9 cellular contexts compared by ENCODE assay signal in genomic region chr18:58605027-58606020, GRCh38. TPM values are rescaled to one million over a fixed set of nuclear protein-coding genes. Genes with fewer than 3 reads are reported as not detected.
DNase-seq lines count a peak whose midpoint lies in the region; ATAC-seq, FAIRE-seq and TF ChIP-seq lines count a peak whose summit lies in the region.
"Had no signal": no experiment of that assay in that cellular context is flagged by ENCODE, and none has a peak within 500 bp of the region (broad histone marks: within the 10 kb centered on the region; RNA-seq: fewer than 3 reads in every experiment).

No MANE protein-coding gene starts in this region.

- FAIRE-seq in H54 (lab: Jason Lieb, UNC) = no peak

- TF ChIP-seq POLR2A in H54 (IDR thresholded peaks at IDR 0.05; ENCODE audit: low read depth, low read length) = no peak

- in situ Hi-C loops in GM13977 (cut with MboI; ENCODE audit: low pct_unique_long_range_greater_than_20kb, low sequenced_read_pairs, unreplicated experiment) = no loop called here

- TF ChIP-seq CTCF in GM13977 (IDR thresholded peaks at IDR 0.05; ENCODE audit: extremely low read depth, insufficient read depth, missing control alignments) = no peak

- ATAC-seq in GM21529 (IDR thresholded peaks at IDR 0.05; ENCODE audit: unreplicated experiment) = peak; percentile 51
- ATAC-seq in GM19452 (IDR thresholded peaks at IDR 0.05; ENCODE audit: unreplicated experiment) = no peak
- ATAC-seq: left colon had no signal

- DNase-seq in RPMI7951 (ENCODE audit: low read depth) (peak; percentile 84), astrocyte of the hippocampus (ENCODE audit: low read depth, low spot score) (peak; percentile 77), H54 (ENCODE audit: insufficient read length, low spot score) (no peak), KG1 (lab: John Stamatoyannopoulos, UW) (no peak), GM13977 (ENCODE audit: low spot score) (no peak)
- peak; percentile 38 for DNase-seq in stimulated activated CD4-positive, alpha-beta T cell treated with anti-CD3 and anti-CD28 coated beads, Interleukin-4, amount 100 ng/mL, for 1 hour
- DNase-seq: left colon had no signal

RNA-seq across cellular contexts. Expression of gene ALPK2, which starts 23.6 kb away (rescaled TPM):
- 13.6 and 16.6 TPM in 2 replicates for total RNA-seq in RPMI7951 (2014; rRNA removed; shearing (Covaris generic))

Comparison
In these comparisons a context has a peak if more than half of its experiments do, and no peak if none do; other contexts are left out.
1. DNase-seq: peak in RPMI7951 (single experiment), astrocyte of the hippocampus (single experiment) and stimulated activated CD4-positive, alpha-beta T cell treated with anti-CD3 and anti-CD28 coated beads, Interleukin-4, amount 100 ng/mL, for 1 hour (single experiment); none in H54 (single experiment), KG1 (single experiment) and GM13977 (single experiment).